Comparison of ENCODE assay signal across 15 cellular contexts in genomic region chr12:89163918-89164317, GRCh38.
A peak's percentile ranks its signal among the peaks of the same experiment; 100 is the strongest.
DNase-seq lines count a peak whose midpoint lies in the region; ATAC-seq, FAIRE-seq and TF ChIP-seq lines count a peak whose summit lies in the region.
"Had no signal": no experiment of that assay in that cellular context is flagged by ENCODE, and none has a peak within 500 bp of the region (broad histone marks: within the 10 kb centered on the region; RNA-seq: fewer than 3 reads in every experiment).

No MANE protein-coding gene starts in this region.

- H3K9me3 ChIP-seq in A549 = no peaks in the 10 kb centered on the region
- no peaks in the 10 kb centered on the region for H3K9me3 ChIP-seq in mammary epithelial cell (replicated peaks; ENCODE audit: insufficient read depth, low read length)
- H3K9me3 ChIP-seq in mesenchymal stem cell (ENCODE audit: control insufficient read depth, low read length) = no peaks in the 10 kb centered on the region
- H3K9me3 ChIP-seq: upper lobe of right lung had no signal

- peaks cover 13% of the 10 kb centered on the region for H3K4me1 Mint-ChIP-seq in activated CD8-positive, alpha-beta T cell treated with anti-CD3 and anti-CD28 coated beads, Interleukin-2, amount 10 ng/mL, durations not matched to agents 7 days and 5 days (ENCODE audit: low read depth)

- CTCF ChIA-PET in A549 (lab: Yijun Ruan, JAX) = interaction anchor here (0.9 kb wide), 1 partner anchor 16 kb away, joined by 3 read pairs; no protein-coding TSS in a partner anchor
- CTCF ChIA-PET in mammary epithelial cell (lab: Charles Lee; ENCODE audit: low non-redundant PET) = no interaction called here
- CTCF ChIA-PET in activated CD8-positive, alpha-beta T cell treated with anti-CD3 and anti-CD28 coated beads, Interleukin-2, amount 10 ng/mL, durations not matched to agents 7 days and 5 days (lab: Charles Lee) = interaction anchor here (1.2 to 2.0 kb wide), 3 partner anchors 18 to 147 kb away, joined by 3 to 5 read pairs (median 4); no protein-coding TSS in a partner anchor

- no peaks in the 10 kb centered on the region for H3K79me2 ChIP-seq in mammary epithelial cell (ENCODE audit: insufficient read depth, low read length)

- no peaks in the 10 kb centered on the region for H4K20me1 ChIP-seq in mammary epithelial cell (ENCODE audit: insufficient read depth, low read length)

- no TSS peak for BruUV-seq in mammary epithelial cell (replicated peaks; lab: Mats Ljungman, UMichigan)

- no peak overlapping the region for H3K4me3 ChIP-seq in A549
- H3K4me3 ChIP-seq in mammary epithelial cell (replicated peaks in 1 of 3; ENCODE audit: insufficient read depth in 1 of 3, low read depth in 2 of 3, low read length in 3 of 3) = no peak overlapping the region
- no peak overlapping the region for H3K4me3 ChIP-seq in mesenchymal stem cell (ENCODE audit: insufficient read depth in 1 of 2, low read depth in 1 of 2, low read length in 2 of 2)
- H3K4me3 ChIP-seq in foreskin fibroblast (ENCODE audit: low read depth in 1 of 2, low read length in 2 of 2) = no peak overlapping the region
- H3K4me3 ChIP-seq: upper lobe of right lung had no signal

- POLR2A ChIA-PET in A549 (lab: Yijun Ruan, JAX) = interaction anchor here (3.4 kb wide), 1 partner anchor 189 kb away, joined by 42 read pairs; the partner anchor contains the start of gene DUSP6
- POLR2A ChIA-PET in activated CD8-positive, alpha-beta T cell treated with anti-CD3 and anti-CD28 coated beads, Interleukin-2, amount 10 ng/mL, durations not matched to agents 7 days and 5 days (lab: Charles Lee) = interaction anchor here (3.1 kb wide), 1 partner anchor 188 kb away, joined by 8 read pairs; the partner anchor contains the start of gene DUSP6

- no peak overlapping the region for H2BK15ac ChIP-seq in mesenchymal stem cell (ENCODE audit: low read depth, poor library complexity, severe bottlenecking)

- H4K91ac ChIP-seq in mesenchymal stem cell (ENCODE audit: low read length) = no peak overlapping the region

- H3K36me3 ChIP-seq in mammary epithelial cell (ENCODE audit: insufficient read depth, low read length) = no peaks in the 10 kb centered on the region
- no peaks in the 10 kb centered on the region for H3K36me3 ChIP-seq in mesenchymal stem cell (ENCODE audit: control insufficient read depth in 1 of 2, insufficient read depth in 2 of 2, low read depth in 1 of 2, low read length in 2 of 2)
- H3K36me3 ChIP-seq: upper lobe of right lung had no signal

- H3K18ac ChIP-seq in mesenchymal stem cell (ENCODE audit: low read depth in 1 of 2, low read length in 2 of 2) = no peak overlapping the region

- no peak for FAIRE-seq in A549 (lab: Jason Lieb, UNC)
- FAIRE-seq: D721Med had no signal

- no peak overlapping the region for H2BK12ac ChIP-seq in mesenchymal stem cell (ENCODE audit: low read length in 2 of 2)

- H3K23ac ChIP-seq in mesenchymal stem cell (ENCODE audit: low read length in 2 of 2) = no peak overlapping the region

- H3K27ac ChIP-seq in A549 (peak overlapping the region in 1 of 2 experiments; percentile 70; a peak in 3 of 6 replicates), mammary epithelial cell (ENCODE audit: insufficient read depth, low read depth, low read length) (peak overlapping the region; percentile 77), mesenchymal stem cell (ENCODE audit: low read length, poor library complexity, severe bottlenecking) (no peak overlapping the region)

- H3K27ac Mint-ChIP-seq in activated CD8-positive, alpha-beta T cell treated with anti-CD3 and anti-CD28 coated beads, Interleukin-2, amount 10 ng/mL, durations not matched to agents 7 days and 5 days = no peak overlapping the region

- H3K4me2 ChIP-seq in A549 (peak overlapping the region; percentile 43; the same call in 1 of the 3 replicates), mammary epithelial cell (ENCODE audit: insufficient read depth, low read depth, low read length) (no peak overlapping the region), mesenchymal stem cell (ENCODE audit: low read length, poor library complexity, severe bottlenecking) (no peak overlapping the region)

- no peak for TF ChIP-seq POLR2A in A549 (IDR thresholded peaks at IDR 0.05; ENCODE audit: low read length)

- dilution Hi-C loops in mammary epithelial cell (cut with HindIII; ENCODE audit: low sequenced_read_pairs) = no loop called here

- peaks cover 45% of the 10 kb centered on the region for H3K4me1 ChIP-seq in A549
- H3K4me1 ChIP-seq in mammary epithelial cell (ENCODE audit: insufficient read depth, low read length) = peaks cover 44% of the 10 kb centered on the region
- H3K4me1 ChIP-seq in mesenchymal stem cell (ENCODE audit: control insufficient read depth, insufficient read depth, low read depth, low read length) = no peaks in the 10 kb centered on the region

- no peaks in the 10 kb centered on the region for H3K27me3 Mint-ChIP-seq in activated CD8-positive, alpha-beta T cell treated with anti-CD3 and anti-CD28 coated beads, Interleukin-2, amount 10 ng/mL, durations not matched to agents 7 days and 5 days (ENCODE audit: low read depth)

- H3K4me3 Mint-ChIP-seq in activated CD8-positive, alpha-beta T cell treated with anti-CD3 and anti-CD28 coated beads, Interleukin-2, amount 10 ng/mL, durations not matched to agents 7 days and 5 days = no peak overlapping the region

- no peaks in the 10 kb centered on the region for H3K9me3 Mint-ChIP-seq in activated CD8-positive, alpha-beta T cell treated with anti-CD3 and anti-CD28 coated beads, Interleukin-2, amount 10 ng/mL, durations not matched to agents 7 days and 5 days (ENCODE audit: insufficient read depth)

- no peak overlapping the region for H3K14ac ChIP-seq in mesenchymal stem cell (ENCODE audit: low read length in 2 of 2)

- DNase-seq in A549 (ENCODE audit: low read depth in 1 of 2, low spot score in 1 of 2) (peak in 1 of 2 experiments; percentile 15), GF-D8 (lab: John Stamatoyannopoulos, UW) (peak; percentile 15), mammary epithelial cell (no peak), mesenchymal stem cell (no peak), foreskin fibroblast (no peak), putamen (ENCODE audit: low spot score) (no peak)
- DNase-seq in activated CD8-positive, alpha-beta T cell treated with anti-CD3 and anti-CD28 coated beads, Interleukin-2, amount 10 ng/mL, durations not matched to agents 7 days and 5 days = no peak
- no peak for DNase-seq in activated CD4-positive, CD25-positive, alpha-beta regulatory T cell (lab: John Stamatoyannopoulos, UW)
- DNase-seq: activated CD4-positive, alpha-beta T cell treated with anti-CD3 and anti-CD28 coated beads, Interleukin-2, amount 50 U/mL, for 48 hours; erythroblast; NCI-H187; NCI-H526; upper lobe of right lung had no signal

- H2AFZ ChIP-seq in mammary epithelial cell (ENCODE audit: low read depth, low read length) (peak overlapping the region; percentile 47), mesenchymal stem cell (ENCODE audit: low read depth, low read length) (no peak overlapping the region)

- no peak for TF ChIP-seq EP300 in A549 (IDR thresholded peaks at IDR 0.05)

- no peaks in the 10 kb centered on the region for H3K36me3 Mint-ChIP-seq in activated CD8-positive, alpha-beta T cell treated with anti-CD3 and anti-CD28 coated beads, Interleukin-2, amount 10 ng/mL, durations not matched to agents 7 days and 5 days (ENCODE audit: low read depth)

- in situ Hi-C loops in mammary epithelial cell (cut with MboI; ENCODE audit: low sequenced_read_pairs in 2 of 2) = loop anchor here in 1 of 2 donors (10.0 kb wide), 1 partner anchor 181 kb away; no protein-coding TSS in a partner anchor

- TF ChIP-seq RAD21 in A549 (conservative IDR thresholded peaks at IDR 0.05 in 1 of 2, IDR thresholded peaks at IDR 0.05 in 1 of 2) = no peak

- ATAC-seq in A549 = no peak
- no peak for ATAC-seq in activated CD8-positive, alpha-beta T cell treated with anti-CD3 and anti-CD28 coated beads, Interleukin-2, amount 10 ng/mL, durations not matched to agents 7 days and 5 days
- ATAC-seq: SK-N-SH treated with all-trans-retinoic acid at 6 μM for 48 hours, upper lobe of right lung had no signal

- no peak overlapping the region for H2AK5ac ChIP-seq in mesenchymal stem cell (ENCODE audit: low read length, severe bottlenecking)

- no peak overlapping the region for H4K8ac ChIP-seq in mesenchymal stem cell (ENCODE audit: low read length)

- H2BK120ac ChIP-seq in mesenchymal stem cell (ENCODE audit: low read depth, low read length) = no peak overlapping the region

- intact Hi-C loops in mammary epithelial cell (cut with micrococcal nuclease) = loop anchor here (1.0 to 10.0 kb wide), 3 partner anchors 16 to 361 kb away; partner anchors contain the start of genes GALNT4 and POC1B

- no peaks in the 10 kb centered on the region for H3K27me3 ChIP-seq in mammary epithelial cell (ENCODE audit: insufficient read depth, low read length)
- H3K27me3 ChIP-seq in mesenchymal stem cell (ENCODE audit: control insufficient read depth in 1 of 2, insufficient read depth in 1 of 2, low read length in 2 of 2) = no peaks in the 10 kb centered on the region
- H3K27me3 ChIP-seq: upper lobe of right lung had no signal

- H2BK5ac ChIP-seq in mesenchymal stem cell (ENCODE audit: low read depth, low read length, poor library complexity, severe bottlenecking) = no peak overlapping the region

- H3K9ac ChIP-seq in mammary epithelial cell (ENCODE audit: insufficient read depth, low read length) (no peak overlapping the region), mesenchymal stem cell (ENCODE audit: low read length) (peak overlapping the region; percentile 70)

- 48% methylated on average over 1 of the region's 1 CpG for WGBS in A549 (ENCODE audit: missing lambda C conversion rate)
- WGBS in mammary epithelial cell (ENCODE audit: low coverage, missing lambda C conversion rate) = 82% methylated on average over 1 of the region's 1 CpG
- WGBS in mesenchymal stem cell = 100% methylated on average over 1 of the region's 1 CpG

- TF ChIP-seq CTCF in A549 (IDR thresholded peaks at IDR 0.05) (no peak), mammary epithelial cell (conservative IDR thresholded peaks at IDR 0.05 in 1 of 2, IDR thresholded peaks at IDR 0.05 in 1 of 2; ENCODE audit: extremely low read depth in 1 of 2, insufficient read depth in 1 of 2, low read depth in 1 of 2, low read length in 2 of 2) (no peak), foreskin fibroblast (IDR thresholded peaks at IDR 0.05; ENCODE audit: low read depth, low read length) (no peak)

- no peaks in the 10 kb centered on the region for H3K79me1 ChIP-seq in mesenchymal stem cell (replicated peaks; ENCODE audit: low read length, poor library complexity, severe bottlenecking)

- H3K4ac ChIP-seq in mesenchymal stem cell (ENCODE audit: low read depth in 1 of 2, low read length in 2 of 2) = no peak overlapping the region

TF ChIP-seq in A549, 52 proteins besides CTCF, POLR2A, EP300 and RAD21 (continues in another document):
- TF ChIP-seq TFCP2L1 (CRISPR knock-in tag; IDR thresholded peaks at IDR 0.05) = no peak
